Comparison of ENCODE assay signal across 9 cellular contexts in genomic region chr14:104138891-104139459, GRCh38. TPM values are rescaled to one million over a fixed set of nuclear protein-coding genes. Genes with fewer than 3 reads are reported as not detected.
A peak's percentile ranks its signal among the peaks of the same experiment; 100 is the strongest.
DNase-seq lines count a peak whose midpoint lies in the region; ATAC-seq and TF ChIP-seq lines count a peak whose summit lies in the region.
"Had no signal": no experiment of that assay in that cellular context is flagged by ENCODE, and none has a peak within 500 bp of the region (broad histone marks: within the 10 kb centered on the region; RNA-seq: fewer than 3 reads in every experiment).

No MANE protein-coding gene starts in this region.

- H3K27me3 Mint-ChIP-seq in activated T-helper 1 cell treated with anti-CD3 and anti-CD28 coated beads, Interleukin-12 subunit alpha, Interleukin-12 subunit beta, Interleukin-2, Interleukin-4 antibody, amounts not matched to agents 30 ng/mL and 10 ng/mL and 1 ng/mL, durations not matched to agents 14 hours and 24 hours and 36 hours (ENCODE audit: insufficient read depth): peaks cover 21% of the 10 kb centered on the region

- no peak for TF ChIP-seq EP300 in ovary (IDR thresholded peaks at IDR 0.05)

- CTCF ChIA-PET in BJ (lab: Yijun Ruan, JAX): interaction anchor here (1.0 kb wide), 1 partner anchor 425 kb away, joined by 5 read pairs; no protein-coding TSS in a partner anchor

- H3K36me3 ChIP-seq in BJ (ENCODE audit: control insufficient read depth, insufficient read depth, low read length) (no peaks in the 10 kb centered on the region), RWPE2 (ENCODE audit: low read depth) (no peaks in the 10 kb centered on the region), left ventricle myocardium inferior (no peaks in the 10 kb centered on the region), ovary (no peaks in the 10 kb centered on the region)

- H3K27ac ChIP-seq in RWPE2 (ENCODE audit: poor library complexity, severe bottlenecking): no peak overlapping the region
- H3K27ac ChIP-seq in left ventricle myocardium inferior (replicated peaks): peak overlapping the region; percentile 89
- no peak overlapping the region for H3K27ac ChIP-seq in ovary

- H3K9me3 ChIP-seq in RWPE2 (ENCODE audit: severe bottlenecking) (no peaks in the 10 kb centered on the region), left ventricle myocardium inferior (replicated peaks) (no peaks in the 10 kb centered on the region), ovary (no peaks in the 10 kb centered on the region)

- TF ChIP-seq CTCF in BJ (IDR thresholded peaks at IDR 0.05; ENCODE audit: insufficient read depth, low read depth, low read length) (no peak), RWPE2 (IDR thresholded peaks at IDR 0.05; ENCODE audit: poor library complexity, severe bottlenecking) (no peak), left ventricle myocardium inferior (IDR thresholded peaks at IDR 0.05; ENCODE audit: borderline replicate concordance) (no peak), ovary (IDR thresholded peaks at IDR 0.05) (no peak)

- intact Hi-C loops in left ventricle myocardium inferior (cut with micrococcal nuclease) (no loop called here), ovary (cut with DNase I) (loop anchor here in 3 of 4 donors (5.0 to 10.0 kb wide), 4 partner anchors 64 to 503 kb away; no protein-coding TSS in a partner anchor)
- intact Hi-C loops in activated T-helper 1 cell treated with anti-CD3 and anti-CD28 coated beads, Interleukin-12 subunit alpha, Interleukin-12 subunit beta, Interleukin-2, Interleukin-4 antibody, amounts not matched to agents 30 ng/mL and 10 ng/mL and 1 ng/mL, durations not matched to agents 14 hours and 24 hours and 36 hours (cut with micrococcal nuclease): no loop called here

- no peaks in the 10 kb centered on the region for H3K36me3 Mint-ChIP-seq in activated T-helper 1 cell treated with anti-CD3 and anti-CD28 coated beads, Interleukin-12 subunit alpha, Interleukin-12 subunit beta, Interleukin-2, Interleukin-4 antibody, amounts not matched to agents 30 ng/mL and 10 ng/mL and 1 ng/mL, durations not matched to agents 14 hours and 24 hours and 36 hours (ENCODE audit: low read depth)

- no peaks in the 10 kb centered on the region for H3K4me1 ChIP-seq in RWPE2 (ENCODE audit: insufficient read depth, poor library complexity, severe bottlenecking)
- peaks cover 66% of the 10 kb centered on the region for H3K4me1 ChIP-seq in left ventricle myocardium inferior
- H3K4me1 ChIP-seq in ovary (ENCODE audit: insufficient read depth): peaks cover 17% of the 10 kb centered on the region

- H3K4me1 Mint-ChIP-seq in activated T-helper 1 cell treated with anti-CD3 and anti-CD28 coated beads, Interleukin-12 subunit alpha, Interleukin-12 subunit beta, Interleukin-2, Interleukin-4 antibody, amounts not matched to agents 30 ng/mL and 10 ng/mL and 1 ng/mL, durations not matched to agents 14 hours and 24 hours and 36 hours (ENCODE audit: low read depth): peaks cover 4% of the 10 kb centered on the region

- POLR2A ChIA-PET in BJ (lab: Charles Lee): no interaction called here

- H3K27me3 ChIP-seq in BJ (ENCODE audit: control insufficient read depth, insufficient read depth, low read length): peaks cover 25% of the 10 kb centered on the region
- peaks cover 65% of the 10 kb centered on the region for H3K27me3 ChIP-seq in RWPE2 (ENCODE audit: insufficient read depth, poor library complexity, severe bottlenecking)
- peaks cover 59% of the 10 kb centered on the region for H3K27me3 ChIP-seq in left ventricle myocardium inferior (ENCODE audit: low read depth)
- no peaks in the 10 kb centered on the region for H3K27me3 ChIP-seq in ovary

- no peaks in the 10 kb centered on the region for H3K9me3 Mint-ChIP-seq in activated T-helper 1 cell treated with anti-CD3 and anti-CD28 coated beads, Interleukin-12 subunit alpha, Interleukin-12 subunit beta, Interleukin-2, Interleukin-4 antibody, amounts not matched to agents 30 ng/mL and 10 ng/mL and 1 ng/mL, durations not matched to agents 14 hours and 24 hours and 36 hours

- WGBS in ovary, 3 donors: 1 to 5% (median 2%) methylated on average over 16 to 47 of the region's 47 CpGs

- H3K4me3 ChIP-seq in BJ (ENCODE audit: low read depth, low read length) (peak overlapping the region; percentile 28), RWPE2 (ENCODE audit: severe bottlenecking) (peak overlapping the region; percentile 39), left ventricle myocardium inferior (peak overlapping the region; percentile 77), ovary (peak overlapping the region; percentile 37)

- no peak overlapping the region for H3K27ac Mint-ChIP-seq in activated T-helper 1 cell treated with anti-CD3 and anti-CD28 coated beads, Interleukin-12 subunit alpha, Interleukin-12 subunit beta, Interleukin-2, Interleukin-4 antibody, amounts not matched to agents 30 ng/mL and 10 ng/mL and 1 ng/mL, durations not matched to agents 14 hours and 24 hours and 36 hours

- no peak overlapping the region for H3K4me3 Mint-ChIP-seq in activated T-helper 1 cell treated with anti-CD3 and anti-CD28 coated beads, Interleukin-12 subunit alpha, Interleukin-12 subunit beta, Interleukin-2, Interleukin-4 antibody, amounts not matched to agents 30 ng/mL and 10 ng/mL and 1 ng/mL, durations not matched to agents 14 hours and 24 hours and 36 hours

- no peak for TF ChIP-seq POLR2A in ovary (IDR thresholded peaks at IDR 0.05)

- DNase-seq in BJ (ENCODE audit: low read depth): no peak
- peak; percentile 70 for DNase-seq in RWPE2 (ENCODE audit: low spot score)
- DNase-seq in left ventricle myocardium inferior: peak; percentile 24
- peak; percentile 10 to 47 (median 37) for DNase-seq in ovary
- no peak for DNase-seq in SIG-M5 treated with dmso at 0.1 percent for 504 hours (lab: John Stamatoyannopoulos, UW; ENCODE audit: unreplicated experiment)
- no peak for DNase-seq in activated T-helper 1 cell treated with anti-CD3 and anti-CD28 coated beads, Interleukin-12 subunit alpha, Interleukin-12 subunit beta, Interleukin-2, Interleukin-4 antibody, amounts not matched to agents 30 ng/mL and 10 ng/mL and 1 ng/mL, durations not matched to agents 14 hours and 24 hours and 36 hours (ENCODE audit: low spot score)
- DNase-seq in GM19238 (ENCODE audit: insufficient read length, low spot score): no peak

- ATAC-seq in RWPE2 (ENCODE audit: low read depth) (0 out of 3 replicates have a peak, but pooled peaks have one; percentile 6), HG02981 (IDR thresholded peaks at IDR 0.05; ENCODE audit: unreplicated experiment) (no peak)

RNA-seq across cellular contexts. Expression of gene KIF26A, which starts 0.6 kb away (rescaled TPM):
- polyA plus RNA-seq in BJ (2011; rRNA removed) (0.06 and 0.10 TPM in 2 replicates), ovary (1 to 10 TPM in 1 of 2 donors, under 1 TPM in 1; 0.32 to 5.3 TPM)
- polyA minus RNA-seq in BJ (2011; rRNA and poly(A)+ RNA removed): 0.05 TPM in 2 replicates
- total RNA-seq in left ventricle myocardium inferior (6.5 TPM), ovary (10 to 100 TPM in 3 of 7 donors, 1 to 10 TPM in 4; 1.4 to 16.8 (median 6.4) TPM)
- 0.05 and 0.17 TPM in 2 replicates for total RNA-seq in activated T-helper 1 cell treated with anti-CD3 and anti-CD28 coated beads, Interleukin-12 subunit alpha, Interleukin-12 subunit beta, Interleukin-2, Interleukin-4 antibody, amounts not matched to agents 30 ng/mL and 10 ng/mL and 1 ng/mL, durations not matched to agents 14 hours and 24 hours and 36 hours

RNA-seq across cellular contexts. Expression of gene ASPG, which starts 53.5 kb away (rescaled TPM):
- 0.07 and 0.12 TPM in 2 replicates for polyA plus RNA-seq in BJ (2011; rRNA removed)
- polyA minus RNA-seq in BJ (2011; rRNA and poly(A)+ RNA removed): not detected in 2 replicates
- 27.1 TPM for total RNA-seq in left ventricle myocardium inferior
- 10 to 100 TPM; 10.5 to 28.8 (median 19.8) TPM for total RNA-seq in ovary
- polyA plus RNA-seq in ovary: 10 to 100 TPM in 1 of 2 donors, under 1 TPM in 1; 0.45 to 11.0 TPM
- total RNA-seq in activated T-helper 1 cell treated with anti-CD3 and anti-CD28 coated beads, Interleukin-12 subunit alpha, Interleukin-12 subunit beta, Interleukin-2, Interleukin-4 antibody, amounts not matched to agents 30 ng/mL and 10 ng/mL and 1 ng/mL, durations not matched to agents 14 hours and 24 hours and 36 hours: not detected in 2 replicates
- total RNA-seq: fibroblast of lung had no signal
- polyA plus RNA-seq: fibroblast of lung had no signal

Comparison
In these comparisons a context has a peak if more than half of its experiments do, and no peak if none do; other contexts are left out.
1. DNase-seq: peak in RWPE2 (single experiment), left ventricle myocardium inferior (single experiment) and ovary (5 of 5); none in BJ (single experiment), SIG-M5 treated with dmso at 0.1 percent for 504 hours (single experiment), activated T-helper 1 cell treated with anti-CD3 and anti-CD28 coated beads, Interleukin-12 subunit alpha, Interleukin-12 subunit beta, Interleukin-2, Interleukin-4 antibody, amounts not matched to agents 30 ng/mL and 10 ng/mL and 1 ng/mL, durations not matched to agents 14 hours and 24 hours and 36 hours (single experiment) and GM19238 (single experiment).
2. RNA of gene ASPG, which starts 53.5 kb away (total RNA-seq): 27.1 TPM in left ventricle myocardium inferior (single experiment) and 10.5 to 28.8 TPM in ovary; not detected in activated T-helper 1 cell treated with anti-CD3 and anti-CD28 coated beads, Interleukin-12 subunit alpha, Interleukin-12 subunit beta, Interleukin-2, Interleukin-4 antibody, amounts not matched to agents 30 ng/mL and 10 ng/mL and 1 ng/mL, durations not matched to agents 14 hours and 24 hours and 36 hours; every median in the first group is over 10 times any median in the second.
3. intact Hi-C loops: an anchor here in ovary (5.0 to 10.0 kb wide); none called in left ventricle myocardium inferior and activated T-helper 1 cell treated with anti-CD3 and anti-CD28 coated beads, Interleukin-12 subunit alpha, Interleukin-12 subunit beta, Interleukin-2, Interleukin-4 antibody, amounts not matched to agents 30 ng/mL and 10 ng/mL and 1 ng/mL, durations not matched to agents 14 hours and 24 hours and 36 hours.
4. Peak in every context shown above with its lines, with median percentiles within 50 percentile points of each other: H3K4me3 ChIP-seq.